ENCODE assay signal across 13 cellular contexts in the genomic region with DNA sequence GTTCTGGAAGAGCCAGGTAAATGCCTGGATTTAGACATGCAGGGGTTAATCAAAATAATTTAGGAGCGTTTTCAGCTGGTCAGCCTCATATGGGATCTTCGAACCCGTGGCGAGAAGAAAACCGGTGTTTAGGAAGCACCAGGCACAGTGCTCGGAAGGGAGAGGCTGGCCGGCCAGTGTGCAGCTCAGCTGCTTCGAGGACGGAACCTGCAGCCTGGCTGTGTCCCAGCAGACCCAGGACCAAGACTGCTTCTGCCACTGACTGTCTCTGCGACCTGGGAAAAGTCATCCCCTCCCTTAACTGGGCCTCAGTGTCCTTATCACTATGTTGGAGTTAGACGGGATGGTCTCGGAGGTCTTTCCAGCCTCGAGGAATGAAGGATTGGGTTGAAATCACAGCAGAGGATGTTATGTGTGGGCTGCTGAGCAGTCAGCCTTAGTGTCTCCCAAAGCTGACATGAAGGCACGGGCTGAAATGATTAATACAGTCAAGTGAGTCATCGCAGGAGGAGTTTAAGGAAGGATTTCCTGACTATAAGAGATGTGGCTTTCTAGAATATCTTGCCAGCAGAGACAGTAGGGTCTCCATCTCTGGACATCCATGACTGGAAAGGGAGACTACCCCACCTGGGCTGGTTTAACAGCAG. TPM values are rescaled to one million over a fixed set of nuclear protein-coding genes. Genes with fewer than 3 reads are reported as not detected.
DNase-seq lines count a peak whose midpoint lies in the region; ATAC-seq lines count a peak whose summit lies in the region.
"Had no signal": no experiment of that assay in that cellular context is flagged by ENCODE, and none has a peak within 500 bp of the region (broad histone marks: within the 10 kb centered on the region; RNA-seq: fewer than 3 reads in every experiment).

No MANE protein-coding gene starts in this region.

- peaks cover 4% of the 10 kb centered on the region for H3K4me1 Mint-ChIP-seq in activated CD8-positive, alpha-beta memory T cell treated with anti-CD3 and anti-CD28 coated beads, Interleukin-2, amount 10 ng/mL, durations not matched to agents 7 days and 5 days
- H3K4me1 Mint-ChIP-seq: B cell had no signal

- H3K36me3 Mint-ChIP-seq in activated CD8-positive, alpha-beta memory T cell treated with anti-CD3 and anti-CD28 coated beads, Interleukin-2, amount 10 ng/mL, durations not matched to agents 7 days and 5 days, result no peaks in the 10 kb centered on the region

- H3K27me3 Mint-ChIP-seq in activated CD8-positive, alpha-beta memory T cell treated with anti-CD3 and anti-CD28 coated beads, Interleukin-2, amount 10 ng/mL, durations not matched to agents 7 days and 5 days, result peaks cover 5% of the 10 kb centered on the region

- CTCF ChIA-PET in activated CD8-positive, alpha-beta memory T cell treated with anti-CD3 and anti-CD28 coated beads, Interleukin-2, amount 10 ng/mL, durations not matched to agents 7 days and 5 days (lab: Charles Lee), result interaction anchor here (1.1 kb wide), 1 partner anchor 8 kb away, joined by 3 read pairs; no protein-coding TSS in a partner anchor

- H3K4me3 ChIP-seq in SJCRH30, result no peak overlapping the region
- H3K4me3 ChIP-seq in stomach smooth muscle (ENCODE audit: low read length in 2 of 2), result peak overlapping the region in 1 of 2 donors; percentile 36
- H3K4me3 ChIP-seq: testis had no signal

- no peak overlapping the region for H3K27ac Mint-ChIP-seq in activated CD8-positive, alpha-beta memory T cell treated with anti-CD3 and anti-CD28 coated beads, Interleukin-2, amount 10 ng/mL, durations not matched to agents 7 days and 5 days
- H3K27ac Mint-ChIP-seq: B cell, endodermal cell had no signal

- H3K27me3 ChIP-seq in SJCRH30, result no peaks in the 10 kb centered on the region
- no peaks in the 10 kb centered on the region for H3K27me3 ChIP-seq in stomach smooth muscle (ENCODE audit: control insufficient read depth in 1 of 2, insufficient read depth in 2 of 2, low read length in 2 of 2)
- H3K27me3 ChIP-seq: testis had no signal

- H3K9me3 ChIP-seq in SJCRH30 (replicated peaks), result no peaks in the 10 kb centered on the region
- no peaks in the 10 kb centered on the region for H3K9me3 ChIP-seq in stomach smooth muscle (ENCODE audit: control insufficient read depth in 2 of 2, low read length in 2 of 2)
- H3K9me3 ChIP-seq: testis had no signal

- H3K9ac ChIP-seq in stomach smooth muscle (ENCODE audit: low read length in 2 of 2), result peak overlapping the region; percentile 6 to 13

- H3K27ac ChIP-seq in SJCRH30 (peak overlapping the region; percentile 11; the same call in 1 of the 2 replicates), stomach smooth muscle (ENCODE audit: low read length) (no peak overlapping the region)
- H3K27ac ChIP-seq: testis had no signal

- H3K4me3 Mint-ChIP-seq in activated CD8-positive, alpha-beta memory T cell treated with anti-CD3 and anti-CD28 coated beads, Interleukin-2, amount 10 ng/mL, durations not matched to agents 7 days and 5 days, result no peak overlapping the region
- H3K4me3 Mint-ChIP-seq: B cell, endodermal cell had no signal

- H3K9me3 Mint-ChIP-seq in activated CD8-positive, alpha-beta memory T cell treated with anti-CD3 and anti-CD28 coated beads, Interleukin-2, amount 10 ng/mL, durations not matched to agents 7 days and 5 days (ENCODE audit: low read depth), result no peaks in the 10 kb centered on the region
- H3K9me3 Mint-ChIP-seq: endodermal cell had no signal

- ATAC-seq in activated CD8-positive, alpha-beta memory T cell treated with anti-CD3 and anti-CD28 coated beads, Interleukin-2, amount 10 ng/mL, durations not matched to agents 7 days and 5 days, result peak; percentile 30
- ATAC-seq in HG03108 (IDR thresholded peaks at IDR 0.05; ENCODE audit: unreplicated experiment) (no peak), HG03095 (IDR thresholded peaks at IDR 0.05; ENCODE audit: unreplicated experiment) (no peak)

- H3K4me1 ChIP-seq in SJCRH30, result peaks cover 51% of the 10 kb centered on the region
- H3K4me1 ChIP-seq in stomach smooth muscle (ENCODE audit: control insufficient read depth, insufficient read depth, low read length), result peaks cover 6% of the 10 kb centered on the region

- peaks cover 3% of the 10 kb centered on the region; the same call in 1 of the 2 replicates for H3K36me3 ChIP-seq in SJCRH30
- no peaks in the 10 kb centered on the region for H3K36me3 ChIP-seq in stomach smooth muscle (ENCODE audit: control insufficient read depth in 2 of 2, insufficient read depth in 2 of 2, low read length in 2 of 2)

- DNase-seq in activated CD8-positive, alpha-beta memory T cell treated with anti-CD3 and anti-CD28 coated beads, Interleukin-2, amount 10 ng/mL, durations not matched to agents 7 days and 5 days, result no peak
- no peak for DNase-seq in activated CD8-positive, alpha-beta memory T cell treated with anti-CD3 and anti-CD28 coated beads, Interleukin-2, amount 50 U/mL, for 4 hours
- no peak for DNase-seq in SJCRH30
- peak; percentile 71 for DNase-seq in fibroblast of peridontal ligament (ENCODE audit: extremely low read depth)
- DNase-seq in NCI-H146 treated with DMSO at 0.1 percent for 48 hours (lab: John Stamatoyannopoulos, UW; ENCODE audit: unreplicated experiment), result no peak
- DNase-seq: activated T-cell treated with anti-CD3 and anti-CD28 coated beads, Interleukin-2, amount 50 U/mL, for 1 hour; endodermal cell; testis had no signal

RNA-seq across cellular contexts. Expression of a gene that starts 20.8 kb away (rescaled TPM):
- total RNA-seq in activated CD8-positive, alpha-beta memory T cell treated with anti-CD3 and anti-CD28 coated beads, Interleukin-2, amount 10 ng/mL, durations not matched to agents 7 days and 5 days, result 10 to 100 TPM in 1 of 2 experiments, 1 to 10 TPM in 1; 4.6 to 17.9 TPM
- 13.9 and 21.5 TPM in 2 replicates for total RNA-seq in SJCRH30 (2014; rRNA removed; shearing (Covaris generic))

RNA-seq across cellular contexts. Expression of a gene that starts 38.7 kb away (rescaled TPM):
- not detected for total RNA-seq in activated CD8-positive, alpha-beta memory T cell treated with anti-CD3 and anti-CD28 coated beads, Interleukin-2, amount 10 ng/mL, durations not matched to agents 7 days and 5 days
- total RNA-seq in SJCRH30 (2014; rRNA removed; shearing (Covaris generic)), result 525 and 538 TPM in 2 replicates
- total RNA-seq: B cell, endodermal cell, mesenteric fat pad had no signal

RNA-seq across cellular contexts. Expression of a gene that starts 39.9 kb away (rescaled TPM):
- total RNA-seq in activated CD8-positive, alpha-beta memory T cell treated with anti-CD3 and anti-CD28 coated beads, Interleukin-2, amount 10 ng/mL, durations not matched to agents 7 days and 5 days, result 10 to 100 TPM; 75.7 to 78.7 TPM
- 110 and 121 TPM in 2 replicates for total RNA-seq in SJCRH30 (2014; rRNA removed; shearing (Covaris generic))

Comparison
In these comparisons a context has a peak if more than half of its experiments do, and no peak if none do; other contexts are left out.
1. RNA of a gene that starts 38.7 kb away (total RNA-seq): 525 to 538 TPM in SJCRH30; not detected in activated CD8-positive, alpha-beta memory T cell treated with anti-CD3 and anti-CD28 coated beads, Interleukin-2, amount 10 ng/mL, durations not matched to agents 7 days and 5 days; every median in the first group is over 100 times any median in the second.